ENCODE assay signal across 18 cellular contexts in the genomic region with DNA sequence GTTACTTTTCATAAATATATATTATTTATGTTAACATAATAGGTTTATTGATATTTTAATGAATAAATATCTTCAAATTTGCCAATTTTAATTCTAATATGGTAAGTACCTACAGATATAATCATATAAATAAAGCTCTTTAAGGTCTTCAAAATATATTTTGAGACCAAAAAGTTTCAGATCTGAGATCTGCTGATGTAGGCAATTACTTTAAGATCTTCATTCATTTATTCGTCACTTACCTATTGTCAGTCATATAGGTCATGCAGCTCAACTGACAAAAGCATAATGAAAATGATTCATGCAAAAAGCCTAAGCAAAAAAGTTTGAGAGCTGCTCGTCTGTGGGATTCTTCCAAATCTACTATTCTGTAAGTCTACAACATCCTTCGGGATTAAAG.
A peak's percentile ranks its signal among the peaks of the same experiment; 100 is the strongest.
DNase-seq lines count a peak whose midpoint lies in the region; ATAC-seq, FAIRE-seq and TF ChIP-seq lines count a peak whose summit lies in the region.
"Had no signal": no experiment of that assay in that cellular context is flagged by ENCODE, and none has a peak within 500 bp of the region (broad histone marks: within the 10 kb centered on the region; RNA-seq: fewer than 3 reads in every experiment).

No MANE protein-coding gene starts in this region.

- BruUV-seq in IMR-90 (replicated peaks; lab: Mats Ljungman, UMichigan) (no TSS peak), K562 (replicated peaks; lab: Mats Ljungman, UMichigan) (no TSS peak)

- FAIRE-seq in K562 (lab: Jason Lieb, UNC), result no peak
- FAIRE-seq: D721Med, GM12892, GM19239, H1 had no signal

- peaks cover 77% of the 10 kb centered on the region for H3K4me1 Mint-ChIP-seq in glutamatergic neuron (ENCODE audit: low read depth, unreplicated experiment)
- H3K4me1 Mint-ChIP-seq: CD14-positive monocyte had no signal

- no peak overlapping the region for H2BK20ac ChIP-seq in IMR-90 (ENCODE audit: low read depth, low read length)

- H2BK15ac ChIP-seq in IMR-90 (ENCODE audit: low read depth, low read length), result no peak overlapping the region

- H4K5ac ChIP-seq in IMR-90 (ENCODE audit: low read depth, low read length), result no peak overlapping the region; the same call in 1 of the 2 replicates

- H3K9ac ChIP-seq in IMR-90 (ENCODE audit: low read depth, low read length) (no peak overlapping the region), K562 (ENCODE audit: insufficient read depth in 1 of 2, low read depth in 2 of 2, low read length in 2 of 2) (no peak overlapping the region)

- H4K20me1 ChIP-seq in IMR-90 (ENCODE audit: insufficient read depth, low read length), result peaks cover 66% of the 10 kb centered on the region
- no peaks in the 10 kb centered on the region; the same call in 1 of the 2 replicates for H4K20me1 ChIP-seq in K562 (replicated peaks; ENCODE audit: control insufficient read depth, insufficient read depth, low read length)

- H3K18ac ChIP-seq in IMR-90 (ENCODE audit: low read depth, low read length), result no peak overlapping the region; the same call in 1 of the 2 replicates

- H3K27ac Mint-ChIP-seq in glutamatergic neuron (ENCODE audit: unreplicated experiment), result peak overlapping the region; percentile 80
- H3K27ac Mint-ChIP-seq: CD14-positive monocyte; CD8-positive, alpha-beta T cell; IgD-negative memory B cell had no signal

- no peak overlapping the region for H4K8ac ChIP-seq in IMR-90 (ENCODE audit: low read depth in 2 of 2, low read length in 2 of 2)

- H3K9me1 ChIP-seq in IMR-90 (ENCODE audit: insufficient read depth, low read length) (peaks cover 34% of the 10 kb centered on the region), K562 (ENCODE audit: control insufficient read depth, insufficient read depth, low read length) (no peaks in the 10 kb centered on the region)

- TF ChIP-seq CTCF in IMR-90 (conservative IDR thresholded peaks at IDR 0.05; ENCODE audit: low read depth, low read length), result no peak
- no peak for TF ChIP-seq CTCF in K562 (IDR thresholded peaks at IDR 0.05 in 2 of 3, conservative IDR thresholded peaks at IDR 0.05 in 1 of 3; ENCODE audit: insufficient read depth in 2 of 3, low read depth in 1 of 3, low read length in 3 of 3)
- TF ChIP-seq CTCF in glutamatergic neuron (IDR thresholded peaks at IDR 0.05; ENCODE audit: partially characterized antibody, unreplicated experiment), result no peak

- TF ChIP-seq EP300 in K562 (IDR thresholded peaks at IDR 0.05; ENCODE audit: low read length), result no peak

- H3K4me1 ChIP-seq in IMR-90 (ENCODE audit: control insufficient read depth, insufficient read depth, low read length), result peaks cover 44% of the 10 kb centered on the region
- H3K4me1 ChIP-seq in K562 (replicated peaks in 1 of 2; ENCODE audit: control insufficient read depth in 2 of 2, insufficient read depth in 2 of 2, low read length in 2 of 2), result no peaks in the 10 kb centered on the region

- H3K4me2 ChIP-seq in IMR-90 (ENCODE audit: low read depth, low read length) (no peak overlapping the region), K562 (ENCODE audit: insufficient read depth, low read length) (no peak overlapping the region)

- peak overlapping the region; percentile 52; the same call in 1 of the 2 replicates for H2AK5ac ChIP-seq in IMR-90 (ENCODE audit: low read depth, low read length)

- H3K79me1 ChIP-seq in IMR-90 (ENCODE audit: low read depth in 1 of 2, low read length in 2 of 2), result peaks cover 9 to 80% of the 10 kb centered on the region in 2 experiments

- no peaks in the 10 kb centered on the region for H3K79me2 ChIP-seq in K562 (ENCODE audit: control insufficient read depth, insufficient read depth, low read length)

- no peaks in the 10 kb centered on the region for H3K36me3 Mint-ChIP-seq in glutamatergic neuron (ENCODE audit: unreplicated experiment)

- TF ChIP-seq POLR2A in IMR-90 (IDR thresholded peaks at IDR 0.05; ENCODE audit: low read depth, low read length) (no peak), K562 (conservative IDR thresholded peaks at IDR 0.05) (no peak)

- no peak overlapping the region for H2AK9ac ChIP-seq in IMR-90 (replicated peaks; ENCODE audit: low read depth, low read length, poor library complexity)

- peaks cover 20% of the 10 kb centered on the region for H3K27me3 Mint-ChIP-seq in glutamatergic neuron (ENCODE audit: unreplicated experiment)
- H3K27me3 Mint-ChIP-seq: IgD-negative memory B cell had no signal

- H2AFZ ChIP-seq in IMR-90 (replicated peaks; ENCODE audit: low read length, poor library complexity) (no peak overlapping the region), K562 (ENCODE audit: low read depth, low read length) (no peak overlapping the region)

- no peak overlapping the region for H3K23ac ChIP-seq in IMR-90 (ENCODE audit: low read depth, low read length)

- CTCF ChIA-PET in IMR-90 (lab: Yijun Ruan, JAX), result interaction anchor here (1.3 kb wide), 1 partner anchor 9 kb away, joined by 3 read pairs; no protein-coding TSS in a partner anchor
- CTCF ChIA-PET in K562 (lab: Yijun Ruan, JAX; ENCODE audit: low intra/inter-chr PET ratio), result interaction anchor here (0.6 kb wide), 1 partner anchor 1376 kb away, joined by 5 read pairs; no protein-coding TSS in a partner anchor

- intact Hi-C loops in IMR-90 (cut with micrococcal nuclease) (loop anchor here (5.0 kb wide), 1 partner anchor 62 kb away; the partner anchor contains the start of gene AFAP1), K562 (cut with micrococcal nuclease) (no loop called here)

- dilution Hi-C loops in IMR-90 (cut with HindIII; ENCODE audit: low sequenced_read_pairs, unreplicated experiment), result no loop called here

- TF ChIP-seq RAD21 in IMR-90 (IDR thresholded peaks at IDR 0.05; ENCODE audit: low read length), result no peak
- no peak for TF ChIP-seq RAD21 in K562 (CRISPR knock-in tag; conservative IDR thresholded peaks at IDR 0.05 in 1 of 2, IDR thresholded peaks at IDR 0.05 in 1 of 2)

- no peak for DNase-seq in IMR-90
- DNase-seq in K562 (ENCODE audit: extremely low read depth in 1 of 4, low spot score in 3 of 4), result no peak
- no peak for DNase-seq in glutamatergic neuron
- DNase-seq in occipital lobe (lab: John Stamatoyannopoulos, UW), result no peak
- DNase-seq: CD8-positive, alpha-beta T cell; COR-L47; DND-41; GDM1 had no signal

- 0 out of 2 replicates have a peak overlapping the region, but pooled peaks have one; percentile 40 for H3K4ac ChIP-seq in IMR-90 (ENCODE audit: low read depth, low read length)

- H4K91ac ChIP-seq in IMR-90 (ENCODE audit: insufficient read depth, low read depth, low read length), result no peak overlapping the region

- no CpG with 5 or more reads among the region's 3 CpGs for WGBS in IMR-90 (ENCODE audit: extremely low coverage in 2 of 2, insufficient read length in 1 of 2), 2 experiments
- WGBS in K562 (ENCODE audit: insufficient coverage, low coverage, missing lambda C conversion rate), result 0% methylated on average over 3 of the region's 3 CpGs

- H3K4me3 Mint-ChIP-seq in glutamatergic neuron (ENCODE audit: unreplicated experiment), result no peak overlapping the region
- H3K4me3 Mint-ChIP-seq: CD8-positive, alpha-beta T cell; IgD-negative memory B cell had no signal

- H3K27me3 ChIP-seq in IMR-90 (ENCODE audit: control insufficient read depth, insufficient read depth, low read length) (no peaks in the 10 kb centered on the region), K562 (ENCODE audit: control insufficient read depth in 2 of 2, insufficient read depth in 2 of 2, low read length in 2 of 2) (peaks cover 8 to 34% of the 10 kb centered on the region in 2 experiments)

- H3K36me3 ChIP-seq in IMR-90 (ENCODE audit: control insufficient read depth, insufficient read depth, low read length) (peaks cover 19% of the 10 kb centered on the region), K562 (ENCODE audit: control insufficient read depth, insufficient read depth, low read length) (no peaks in the 10 kb centered on the region)
- H3K36me3 ChIP-seq: HAP-1 had no signal

- ATAC-seq in IMR-90 (ENCODE audit: low read depth), result no peak
- ATAC-seq in K562, result no peak
- ATAC-seq in HG03354 (IDR thresholded peaks at IDR 0.05; ENCODE audit: poor library complexity, severe bottlenecking, unreplicated experiment), result no peak
- no peak for ATAC-seq in HG03460 (IDR thresholded peaks at IDR 0.05; ENCODE audit: unreplicated experiment)
- no peak for ATAC-seq in GM19395 (IDR thresholded peaks at IDR 0.05; ENCODE audit: unreplicated experiment)
- ATAC-seq: CD8-positive, alpha-beta T cell had no signal

- peak overlapping the region; percentile 60 for H2BK5ac ChIP-seq in IMR-90 (ENCODE audit: low read depth, low read length, poor library complexity, severe bottlenecking)

- no peak overlapping the region for H3K27ac ChIP-seq in IMR-90 (ENCODE audit: insufficient read depth, low read length)
- H3K27ac ChIP-seq in K562 (ENCODE audit: extremely low read depth, low read depth, low read length), result no peak overlapping the region

- no peak overlapping the region for H2BK120ac ChIP-seq in IMR-90 (ENCODE audit: low read depth, low read length)

- H3K56ac ChIP-seq in IMR-90 (ENCODE audit: extremely low read depth, insufficient read depth, low read length), result no peak overlapping the region

- POLR2A ChIA-PET in IMR-90 (lab: Charles Lee; ENCODE audit: unreplicated experiment), result no interaction called here
- POLR2A ChIA-PET in K562 (lab: Yijun Ruan, JAX), result no interaction called here

- H3K14ac ChIP-seq in IMR-90 (replicated peaks; ENCODE audit: low read depth, low read length), result no peak overlapping the region

- no peaks in the 10 kb centered on the region for H3K9me3 ChIP-seq in IMR-90 (ENCODE audit: control insufficient read depth, insufficient read depth, low read length)
- no peaks in the 10 kb centered on the region for H3K9me3 ChIP-seq in K562 (replicated peaks; ENCODE audit: control insufficient read depth, insufficient read depth, low read depth, low read length)
- H3K9me3 ChIP-seq: HAP-1 had no signal

- H3K9me3 Mint-ChIP-seq in glutamatergic neuron (ENCODE audit: unreplicated experiment), result peaks cover 36% of the 10 kb centered on the region
- H3K9me3 Mint-ChIP-seq: CD8-positive, alpha-beta T cell had no signal

- in situ Hi-C loops in IMR-90 (cut with MboI; ENCODE audit: low sequenced_read_pairs), result no loop called here
- in situ Hi-C loops in K562 (cut with MboI), result no loop called here

- H3K4me3 ChIP-seq in IMR-90 (ENCODE audit: insufficient read depth, low read depth, low read length), result no peak overlapping the region
- H3K4me3 ChIP-seq in K562, result no peak overlapping the region
- H3K4me3 ChIP-seq: HAP-1 had no signal

TF ChIP-seq in IMR-90, 13 proteins besides CTCF, POLR2A, EP300 and RAD21 (continues in another document):
- no peak for TF ChIP-seq MAZ (IDR thresholded peaks at IDR 0.05; ENCODE audit: borderline replicate concordance, low read depth, low read length)

TF ChIP-seq in K562, 482 proteins besides CTCF, POLR2A, EP300 and RAD21 (continues in another document):
- peak; percentile 29; the same call in 1 of the 2 replicates for TF ChIP-seq MAFK (IDR thresholded peaks at IDR 0.05; ENCODE audit: low read length)
